ENCODE assay signal across 10 cellular contexts in the genomic region with DNA sequence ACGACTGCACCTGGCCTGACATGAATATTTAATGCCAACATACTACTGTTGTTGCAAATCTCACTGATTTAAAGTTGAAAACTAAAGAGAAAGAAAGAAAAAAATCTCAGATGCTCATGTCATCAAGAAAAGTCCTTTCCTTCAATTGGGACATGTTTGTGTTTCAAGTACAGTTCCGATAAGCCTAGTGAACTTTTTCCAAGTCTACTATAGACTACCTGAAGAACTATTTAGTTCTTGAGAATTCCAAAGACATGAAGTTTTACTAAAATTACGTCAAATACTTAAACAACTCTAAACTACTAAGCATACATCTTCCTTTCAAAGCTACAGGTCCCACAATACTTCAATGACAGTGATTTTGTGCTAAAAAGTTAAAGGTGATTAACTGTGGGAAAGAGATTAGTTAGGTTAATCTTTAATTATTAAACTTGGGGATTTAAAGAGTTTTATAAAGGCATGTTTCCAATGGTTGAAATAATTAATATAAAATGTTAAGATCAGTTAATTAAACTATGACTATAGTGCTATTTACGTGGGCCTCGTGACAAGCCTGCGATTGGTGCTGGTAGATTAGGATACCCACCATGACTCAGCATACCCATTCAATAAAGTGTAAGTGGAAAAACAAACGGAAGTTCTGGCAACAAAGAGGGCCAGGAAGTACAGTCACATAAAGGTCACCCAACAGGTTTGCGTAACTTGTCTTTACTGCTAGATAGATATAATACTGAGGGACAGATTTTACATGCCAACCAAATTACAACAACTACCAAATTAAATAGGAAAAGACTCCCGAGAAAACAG. TPM values are rescaled to one million over a fixed set of nuclear protein-coding genes. Genes with fewer than 3 reads are reported as not detected.
DNase-seq lines count a peak whose midpoint lies in the region; ATAC-seq and TF ChIP-seq lines count a peak whose summit lies in the region.
"Had no signal": no experiment of that assay in that cellular context is flagged by ENCODE, and none has a peak within 500 bp of the region (broad histone marks: within the 10 kb centered on the region; RNA-seq: fewer than 3 reads in every experiment).

No MANE protein-coding gene starts in this region.

- H4K20me1 ChIP-seq in HCT116 (ENCODE audit: insufficient read depth): no peaks in the 10 kb centered on the region

- POLR2A ChIA-PET in HCT116 (lab: Charles Lee): no interaction called here
- POLR2A ChIA-PET in Panc1 (lab: Charles Lee): interaction anchor here (0.5 kb wide), 1 partner anchor 42 kb away, joined by 4 read pairs; no protein-coding TSS in a partner anchor

- DNase-seq in HCT116 (ENCODE audit: low read depth, low spot score): peak; percentile 68
- peak; percentile 90 for DNase-seq in Panc1 (ENCODE audit: low read depth, low spot score)
- no peak for DNase-seq in esophagus squamous epithelium (lab: John Stamatoyannopoulos, UW)
- DNase-seq in skeletal muscle cell (ENCODE audit: low read depth): peak; percentile 59
- DNase-seq in NCI-H2227 (lab: John Stamatoyannopoulos, UW; ENCODE audit: unreplicated experiment): no peak
- DNase-seq: activated T-cell treated with anti-CD3 and anti-CD28 coated beads, Interleukin-2, amount 50 U/mL, for 4 hours; left cardiac atrium; NCI-H1105 had no signal

- no peak overlapping the region for H3K9ac ChIP-seq in HCT116 (ENCODE audit: low read length)

- H3K27ac ChIP-seq in HCT116 (ENCODE audit: low read depth, low read length) (peak overlapping the region; percentile 23; the same call in 1 of the 2 replicates), Panc1 (ENCODE audit: low read length) (no peak overlapping the region), esophagus squamous epithelium (peak overlapping the region; percentile 46 to 81 (median 76))

- TF ChIP-seq RAD21 in HCT116 (IDR thresholded peaks at IDR 0.05; ENCODE audit: low read depth): no peak

- no peak overlapping the region for H3K4me3 ChIP-seq in HCT116 (replicated peaks in 1 of 2; ENCODE audit: low read depth in 1 of 2, low read length in 2 of 2)
- no peak overlapping the region for H3K4me3 ChIP-seq in Panc1 (ENCODE audit: low read depth in 2 of 2, low read length in 2 of 2)
- no peak overlapping the region for H3K4me3 ChIP-seq in esophagus squamous epithelium
- H3K4me3 ChIP-seq in skeletal muscle cell (ENCODE audit: low read depth, low read length): no peak overlapping the region

- H3K27me3 ChIP-seq in HCT116 (ENCODE audit: insufficient read depth, low read length) (no peaks in the 10 kb centered on the region), Panc1 (ENCODE audit: control insufficient read depth, insufficient read depth, low read length) (no peaks in the 10 kb centered on the region), esophagus squamous epithelium (no peaks in the 10 kb centered on the region)

- CTCF ChIA-PET in HCT116 (lab: Charles Lee) (no interaction called here), Panc1 (lab: Charles Lee) (no interaction called here)

- H3K9me2 ChIP-seq in HCT116 (ENCODE audit: insufficient read depth): no peaks in the 10 kb centered on the region

- peaks cover 14 to 57% of the 10 kb centered on the region in 2 experiments for H3K4me1 ChIP-seq in HCT116 (ENCODE audit: control insufficient read depth in 1 of 2, insufficient read depth in 2 of 2, low read length in 2 of 2)
- H3K4me1 ChIP-seq in Panc1 (ENCODE audit: control insufficient read depth, insufficient read depth, low read length): no peaks in the 10 kb centered on the region
- H3K4me1 ChIP-seq in esophagus squamous epithelium: peaks cover 3 to 59% (median 16%) of the 10 kb centered on the region in 3 donors

- H3K9me3 ChIP-seq in HCT116 (ENCODE audit: control insufficient read depth in 1 of 2, insufficient read depth in 1 of 2, low read depth in 1 of 2, low read length in 2 of 2) (no peaks in the 10 kb centered on the region), Panc1 (ENCODE audit: control insufficient read depth, insufficient read depth, low read depth, low read length) (no peaks in the 10 kb centered on the region), esophagus squamous epithelium (no peaks in the 10 kb centered on the region)

- peak overlapping the region; percentile 31 for H3K4me2 ChIP-seq in HCT116 (ENCODE audit: low read length)

- in situ Hi-C loops in Panc1 (cut with HindIII; ENCODE audit: low pct_unique_long_range_greater_than_20kb, low sequenced_read_pairs): no loop called here

- TF ChIP-seq POLR2A in HCT116 (IDR thresholded peaks at IDR 0.05; ENCODE audit: borderline replicate concordance, extremely low read depth, insufficient read depth, insufficient read length) (no peak), esophagus squamous epithelium (IDR thresholded peaks at IDR 0.05) (no peak)

- BruUV-seq in HCT116 (replicated peaks; lab: Mats Ljungman, UMichigan): no TSS peak
- no TSS peak for BruUV-seq in Panc1 (replicated peaks; lab: Mats Ljungman, UMichigan)

- ATAC-seq in HCT116: peak; percentile 81
- ATAC-seq in Panc1: peak; percentile 86
- ATAC-seq in HG02798 (IDR thresholded peaks at IDR 0.05; ENCODE audit: poor library complexity, unreplicated experiment): no peak
- ATAC-seq in HG03571 (IDR thresholded peaks at IDR 0.05; ENCODE audit: unreplicated experiment): no peak

- TF ChIP-seq CTCF in HCT116 (IDR thresholded peaks at IDR 0.05 in 2 of 3, conservative IDR thresholded peaks at IDR 0.05 in 1 of 3; ENCODE audit: borderline replicate concordance in 1 of 3, insufficient read depth in 1 of 3, low read depth in 2 of 3, low read length in 2 of 3): no peak
- TF ChIP-seq CTCF in Panc1 (IDR thresholded peaks at IDR 0.05): no peak
- TF ChIP-seq CTCF in esophagus squamous epithelium (IDR thresholded peaks at IDR 0.05): no peak

- H3K79me2 ChIP-seq in HCT116 (ENCODE audit: insufficient read depth, low read length): no peaks in the 10 kb centered on the region; the same call in 1 of the 2 replicates

- intact Hi-C loops in HCT116 (cut with micrococcal nuclease) (no loop called here), Panc1 (cut with micrococcal nuclease; ENCODE audit: unreplicated experiment) (no loop called here), esophagus squamous epithelium (cut with DNase I) (no loop called here)

- RAD21 ChIA-PET in HCT116 (lab: Charles Lee; ENCODE audit: low non-redundant PET in 1 of 2, low total read pairs in 2 of 2, uncharacterized antibody in 2 of 2, unreplicated experiment in 2 of 2): interaction anchor here in 1 of 2 experiments (0.5 kb wide), 1 partner anchor 48 kb away, joined by 4 read pairs; no protein-coding TSS in a partner anchor

- 42 to 49% methylated on average over 9 of the region's 9 CpGs for whole genome bisulfite sequencing in esophagus squamous epithelium, 2 donors

- H3K36me3 ChIP-seq in HCT116 (ENCODE audit: control insufficient read depth in 1 of 2, insufficient read depth in 2 of 2, low read length in 2 of 2): peaks cover 4 to 5% of the 10 kb centered on the region in 2 experiments; a peak in 2 of 4 replicates
- peaks cover 3% of the 10 kb centered on the region; the same call in 1 of the 2 replicates for H3K36me3 ChIP-seq in Panc1 (ENCODE audit: control insufficient read depth, insufficient read depth, low read length)
- peaks cover 0 to 45% (median 4%) of the 10 kb centered on the region in 3 donors for H3K36me3 ChIP-seq in esophagus squamous epithelium

- no peak overlapping the region for H2AFZ ChIP-seq in HCT116 (ENCODE audit: low read depth, low read length, poor library complexity, severe bottlenecking)

TF ChIP-seq in HCT116, 20 proteins besides CTCF, POLR2A, EP300 and RAD21 (continues in another document):
- TF ChIP-seq SIN3A (IDR thresholded peaks at IDR 0.05; ENCODE audit: low read depth): peak; percentile 48; the same call in 1 of the 2 replicates
- peak; percentile 93 for TF ChIP-seq CBX3 (IDR thresholded peaks at IDR 0.05; ENCODE audit: low read depth)
- TF ChIP-seq FOSL1 (IDR thresholded peaks at IDR 0.05; ENCODE audit: low read depth): peak; percentile 88
- TF ChIP-seq TCF7L2 (IDR thresholded peaks at IDR 0.05; ENCODE audit: borderline replicate concordance, extremely low read depth, insufficient read depth, insufficient read length): peak; percentile 10
- TF ChIP-seq MAX (IDR thresholded peaks at IDR 0.05): peak; percentile 50
- TF ChIP-seq JUND (IDR thresholded peaks at IDR 0.05): peak; percentile 86
- peak; percentile 28; the same call in 1 of the 2 replicates for TF ChIP-seq EGR1 (IDR thresholded peaks at IDR 0.05; ENCODE audit: low read depth)
- TF ChIP-seq SRF (IDR thresholded peaks at IDR 0.05; ENCODE audit: low read depth): no peak
- peak; percentile 25; the same call in 1 of the 2 replicates for TF ChIP-seq POLR2AphosphoS5 (IDR thresholded peaks at IDR 0.05; ENCODE audit: low read depth, low read length)
- peak; percentile 96 for TF ChIP-seq CEBPB (IDR thresholded peaks at IDR 0.05; ENCODE audit: low read depth)
- TF ChIP-seq EZH2phosphoT487 (IDR thresholded peaks at IDR 0.05; ENCODE audit: borderline replicate concordance): no peak
- no peak for TF ChIP-seq ZBTB33 (IDR thresholded peaks at IDR 0.05; ENCODE audit: extremely low read depth, insufficient replicate concordance, low read length)

RNA-seq across cellular contexts. Expression of gene SEPTIN10, which starts 55.5 kb away (rescaled TPM):
- total RNA-seq in HCT116 (2021; ENCODE audit: unreplicated experiment) (113 TPM), Panc1 (2021; ENCODE audit: unreplicated experiment) (100.0 TPM), esophagus squamous epithelium (100 to 1,000 TPM in 1 of 4 donors, 10 to 100 TPM in 3; 83.6 to 132 (median 86.4) TPM)
- polyA plus RNA-seq in HCT116 (2012): 76.0 and 78.6 TPM in 2 replicates
- 66.2 TPM for polyA plus RNA-seq in Panc1 (2012; ENCODE audit: insufficient read length)

RNA-seq across cellular contexts. Expression of gene SOWAHC, which starts 55.9 kb away (rescaled TPM):
- 16.6 TPM for total RNA-seq in HCT116 (2021; ENCODE audit: unreplicated experiment)
- polyA plus RNA-seq in HCT116 (2012): 7.8 and 8.3 TPM in 2 replicates
- 23.4 TPM for total RNA-seq in Panc1 (2021; ENCODE audit: unreplicated experiment)
- polyA plus RNA-seq in Panc1 (2012; ENCODE audit: insufficient read length): 13.8 TPM
- 10 to 100 TPM; 47.9 to 87.9 (median 69.7) TPM for total RNA-seq in esophagus squamous epithelium

Comparison
In these comparisons a context has a peak if more than half of its experiments do, and no peak if none do; other contexts are left out.
1. ATAC-seq: peak in HCT116 (single experiment) and Panc1 (single experiment); none in HG02798 (single experiment) and HG03571 (single experiment).
2. DNase-seq: peak in HCT116 (single experiment), Panc1 (single experiment) and skeletal muscle cell (single experiment); none in esophagus squamous epithelium (single experiment) and NCI-H2227 (single experiment).